8 cellular contexts compared by ENCODE assay signal in the genomic region with DNA sequence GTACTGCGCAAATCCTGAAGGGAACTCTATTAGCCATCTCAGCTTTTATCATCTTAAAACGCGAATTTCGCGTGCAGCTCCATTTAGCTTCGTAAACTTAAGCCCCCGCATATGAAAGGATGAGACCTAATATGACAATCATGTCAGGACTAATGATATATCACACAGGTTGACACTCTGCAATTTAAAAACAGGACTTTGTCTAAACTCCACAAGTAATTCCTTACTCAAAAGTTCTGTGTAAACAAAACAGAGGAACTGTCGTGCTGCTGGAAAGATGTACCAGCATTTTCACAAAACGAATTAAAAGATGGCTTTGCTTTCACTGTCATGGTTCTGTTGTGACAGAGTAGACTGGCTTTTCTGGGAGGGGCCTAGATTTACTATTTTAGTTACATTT. TPM values are rescaled to one million over a fixed set of nuclear protein-coding genes. Genes with fewer than 3 reads are reported as not detected.
A peak's percentile ranks its signal among the peaks of the same experiment; 100 is the strongest.
DNase-seq lines count a peak whose midpoint lies in the region; ATAC-seq and TF ChIP-seq lines count a peak whose summit lies in the region.

No MANE protein-coding gene starts in this region.

- no peaks in the 10 kb centered on the region for H3K9me3 Mint-ChIP-seq in activated B cell treated with CpG ODN at 0.5 μM for 24 hours

- H3K27me3 ChIP-seq in right cardiac atrium (ENCODE audit: control insufficient read depth, insufficient read depth): no peaks in the 10 kb centered on the region
- H3K27me3 ChIP-seq in skeletal muscle satellite cell (ENCODE audit: control insufficient read depth, insufficient read depth, low read length): no peaks in the 10 kb centered on the region

- intact Hi-C loops in activated B cell treated with CpG ODN at 0.5 μM for 24 hours (cut with micrococcal nuclease) (loop anchor here (1.0 kb wide), 1 partner anchor 12 kb away; no protein-coding TSS in a partner anchor), right cardiac atrium (cut with DNase I) (no loop called here)

- H3K4me1 ChIP-seq in HEK293 (ENCODE audit: control insufficient read depth, insufficient read depth, low read length) (no peaks in the 10 kb centered on the region), right cardiac atrium (ENCODE audit: control insufficient read depth, insufficient read depth, low read length) (peaks cover 2% of the 10 kb centered on the region), skeletal muscle satellite cell (ENCODE audit: control insufficient read depth, insufficient read depth, low read length) (peaks cover 18% of the 10 kb centered on the region)

- peaks cover 0 to 3% of the 10 kb centered on the region in 2 experiments; a peak in 1 of 3 replicates for H3K36me3 ChIP-seq in HEK293 (ENCODE audit: control insufficient read depth in 2 of 2, insufficient read depth in 1 of 2, low read length in 2 of 2)
- H3K36me3 ChIP-seq in skeletal muscle satellite cell (ENCODE audit: insufficient read depth, low read length): no peaks in the 10 kb centered on the region

- ATAC-seq in activated B cell treated with CpG ODN at 0.5 μM for 24 hours (ENCODE audit: low read depth) (no peak), right cardiac atrium (no peak), GM21717 (IDR thresholded peaks at IDR 0.05; ENCODE audit: unreplicated experiment) (no peak)

- whole genome bisulfite sequencing in right cardiac atrium: 49% methylated on average over 9 of the region's 9 CpGs

- H3K4me1 Mint-ChIP-seq in activated B cell treated with CpG ODN at 0.5 μM for 24 hours: peaks cover 30% of the 10 kb centered on the region

- H3K9ac ChIP-seq in skeletal muscle satellite cell (ENCODE audit: low read depth, low read length): no peak overlapping the region

- peak overlapping the region; percentile 99 for H3K4me2 ChIP-seq in skeletal muscle satellite cell (ENCODE audit: low read length)

- H3K9me3 ChIP-seq in HEK293 (ENCODE audit: control insufficient read depth, insufficient read depth, low read depth, low read length): no peaks in the 10 kb centered on the region
- no peaks in the 10 kb centered on the region for H3K9me3 ChIP-seq in right cardiac atrium (ENCODE audit: control insufficient read depth, low read length)
- H3K9me3 ChIP-seq in skeletal muscle satellite cell (replicated peaks; ENCODE audit: low read length): no peaks in the 10 kb centered on the region

- TF ChIP-seq CTCF in HEK293 (tag by site-specific recombination; IDR thresholded peaks at IDR 0.05) (no peak), activated B cell treated with CpG ODN at 0.5 μM for 24 hours (IDR thresholded peaks at IDR 0.05) (no peak)

- CTCF ChIA-PET in HEK293 (lab: Yijun Ruan, JAX): interaction anchor here (0.9 kb wide), 1 partner anchor 24 kb away, joined by 6 read pairs; no protein-coding TSS in a partner anchor
- CTCF ChIA-PET in activated B cell treated with CpG ODN at 0.5 μM for 24 hours (lab: Charles Lee): no interaction called here

- peak overlapping the region; percentile 93 for H3K27ac Mint-ChIP-seq in activated B cell treated with CpG ODN at 0.5 μM for 24 hours

- DNase-seq in activated B cell treated with CpG ODN at 0.5 μM for 24 hours: no peak
- DNase-seq in right cardiac atrium: no peak
- no peak for DNase-seq in AG08395 (ENCODE audit: low spot score)
- DNase-seq in stimulated activated CD4-positive, alpha-beta T cell treated with anti-CD3 and anti-CD28 coated beads, Interleukin-4, amount 100 ng/mL, for 1 hour: no peak
- no peak for DNase-seq in AG08396 (ENCODE audit: low spot score)

- H3K36me3 Mint-ChIP-seq in activated B cell treated with CpG ODN at 0.5 μM for 24 hours (ENCODE audit: low read depth): peaks cover 3% of the 10 kb centered on the region

- H3K4me3 ChIP-seq in HEK293 (ENCODE audit: low read depth, low read length): peak overlapping the region; percentile 88
- H3K4me3 ChIP-seq in right cardiac atrium (ENCODE audit: low read length): peak overlapping the region; percentile 76
- peak overlapping the region; percentile 85 for H3K4me3 ChIP-seq in skeletal muscle satellite cell (ENCODE audit: low read length)

- peak overlapping the region; percentile 93 for H3K4me3 Mint-ChIP-seq in activated B cell treated with CpG ODN at 0.5 μM for 24 hours

- H3K27ac ChIP-seq in HEK293 (ENCODE audit: extremely low read depth, low read depth, low read length): no peak overlapping the region
- H3K27ac ChIP-seq in right cardiac atrium (ENCODE audit: low read length): no peak overlapping the region

- POLR2A ChIA-PET in HEK293 (lab: Yijun Ruan, JAX): no interaction called here
- POLR2A ChIA-PET in activated B cell treated with CpG ODN at 0.5 μM for 24 hours (lab: Charles Lee): interaction anchor here (2.1 kb wide), 1 partner anchor 555 kb away, joined by 12 read pairs; no protein-coding TSS in a partner anchor

- no peaks in the 10 kb centered on the region for H3K27me3 Mint-ChIP-seq in activated B cell treated with CpG ODN at 0.5 μM for 24 hours

TF ChIP-seq in HEK293, 187 proteins besides CTCF, POLR2A, EP300 and RAD21:
- TF ChIP-seq KLF16 (tag by site-specific recombination; IDR thresholded peaks at IDR 0.05): no peak
- TF ChIP-seq, protein P1, sequence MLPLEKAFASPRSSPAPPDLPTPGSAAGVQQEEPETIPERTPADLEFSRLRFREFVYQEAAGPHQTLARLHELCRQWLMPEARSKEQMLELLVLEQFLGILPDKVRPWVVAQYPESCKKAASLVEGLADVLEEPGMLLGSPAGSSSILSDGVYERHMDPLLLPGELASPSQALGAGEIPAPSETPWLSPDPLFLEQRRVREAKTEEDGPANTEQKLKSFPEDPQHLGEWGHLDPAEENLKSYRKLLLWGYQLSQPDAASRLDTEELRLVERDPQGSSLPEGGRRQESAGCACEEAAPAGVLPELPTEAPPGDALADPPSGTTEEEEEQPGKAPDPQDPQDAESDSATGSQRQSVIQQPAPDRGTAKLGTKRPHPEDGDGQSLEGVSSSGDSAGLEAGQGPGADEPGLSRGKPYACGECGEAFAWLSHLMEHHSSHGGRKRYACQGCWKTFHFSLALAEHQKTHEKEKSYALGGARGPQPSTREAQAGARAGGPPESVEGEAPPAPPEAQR (tag by site-specific recombination; IDR thresholded peaks at IDR 0.05): no peak
- TF ChIP-seq KLF9 (tag by site-specific recombination; IDR thresholded peaks at IDR 0.05; ENCODE audit: low read depth): no peak
- TF ChIP-seq, protein P2, sequence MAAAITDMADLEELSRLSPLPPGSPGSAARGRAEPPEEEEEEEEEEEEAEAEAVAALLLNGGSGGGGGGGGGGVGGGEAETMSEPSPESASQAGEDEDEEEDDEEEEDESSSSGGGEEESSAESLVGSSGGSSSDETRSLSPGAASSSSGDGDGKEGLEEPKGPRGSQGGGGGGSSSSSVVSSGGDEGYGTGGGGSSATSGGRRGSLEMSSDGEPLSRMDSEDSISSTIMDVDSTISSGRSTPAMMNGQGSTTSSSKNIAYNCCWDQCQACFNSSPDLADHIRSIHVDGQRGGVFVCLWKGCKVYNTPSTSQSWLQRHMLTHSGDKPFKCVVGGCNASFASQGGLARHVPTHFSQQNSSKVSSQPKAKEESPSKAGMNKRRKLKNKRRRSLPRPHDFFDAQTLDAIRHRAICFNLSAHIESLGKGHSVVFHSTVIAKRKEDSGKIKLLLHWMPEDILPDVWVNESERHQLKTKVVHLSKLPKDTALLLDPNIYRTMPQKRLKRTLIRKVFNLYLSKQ (tag by site-specific recombination; IDR thresholded peaks at IDR 0.05; ENCODE audit: borderline replicate concordance): no peak
- TF ChIP-seq ZNF701 (tag by site-specific recombination; IDR thresholded peaks at IDR 0.05): no peak
- TF ChIP-seq ZNF157 (tag by site-specific recombination; IDR thresholded peaks at IDR 0.05): no peak
- TF ChIP-seq MEIS1 (CRISPR knock-in tag; IDR thresholded peaks at IDR 0.05; ENCODE audit: borderline replicate concordance): no peak
- TF ChIP-seq ZNF670 (tag by site-specific recombination; IDR thresholded peaks at IDR 0.05; ENCODE audit: low read depth): no peak
- no peak for TF ChIP-seq ZNF174 (tag by site-specific recombination; IDR thresholded peaks at IDR 0.05)
- TF ChIP-seq ZNF341 (tag by site-specific recombination; IDR thresholded peaks at IDR 0.05; ENCODE audit: low read depth): no peak
- TF ChIP-seq ZFP69B (tag by site-specific recombination; IDR thresholded peaks at IDR 0.05): no peak
- TF ChIP-seq, protein P3, sequence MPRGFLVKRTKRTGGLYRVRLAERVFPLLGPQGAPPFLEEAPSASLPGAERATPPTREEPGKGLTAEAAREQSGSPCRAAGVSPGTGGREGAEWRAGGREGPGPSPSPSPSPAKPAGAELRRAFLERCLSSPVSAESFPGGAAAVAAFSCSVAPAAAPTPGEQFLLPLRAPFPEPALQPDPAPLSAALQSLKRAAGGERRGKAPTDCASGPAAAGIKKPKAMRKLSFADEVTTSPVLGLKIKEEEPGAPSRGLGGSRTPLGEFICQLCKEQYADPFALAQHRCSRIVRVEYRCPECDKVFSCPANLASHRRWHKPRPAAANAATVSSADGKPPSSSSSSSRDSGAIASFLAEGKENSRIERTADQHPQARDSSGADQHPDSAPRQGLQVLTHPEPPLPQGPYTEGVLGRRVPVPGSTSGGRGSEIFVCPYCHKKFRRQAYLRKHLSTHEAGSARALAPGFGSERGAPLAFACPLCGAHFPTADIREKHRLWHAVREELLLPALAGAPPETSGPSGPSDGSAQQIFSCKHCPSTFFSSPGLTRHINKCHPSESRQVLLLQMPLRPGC (tag by site-specific recombination; IDR thresholded peaks at IDR 0.05): no peak

RNA-seq across cellular contexts. Expression of a gene that starts 0.7 kb away (rescaled TPM):
- 4.9 and 5.5 TPM in 2 replicates for total RNA-seq in activated B cell treated with CpG ODN at 0.5 μM for 24 hours
- total RNA-seq in right cardiac atrium: 10 to 100 TPM in 2 of 4 donors, 1 to 10 TPM in 2; 6.6 to 13.4 (median 9.1) TPM
- 6.0 TPM for polyA plus RNA-seq in right cardiac atrium
- total RNA-seq in skeletal muscle satellite cell (2012; rRNA removed): 14.7 and 15.3 TPM in 2 replicates

RNA-seq across cellular contexts. Expression of a gene that starts 0.9 kb away (rescaled TPM):
- total RNA-seq in activated B cell treated with CpG ODN at 0.5 μM for 24 hours: 7.1 and 8.0 TPM in 2 replicates
- 10 to 100 TPM in 2 of 4 donors, 1 to 10 TPM in 2; 4.6 to 15.6 (median 10.1) TPM for total RNA-seq in right cardiac atrium
- polyA plus RNA-seq in right cardiac atrium: 7.1 TPM
- total RNA-seq in skeletal muscle satellite cell (2012; rRNA removed): 1.5 and 4.3 TPM in 2 replicates
